Comparison of ENCODE assay signal across 4 cellular contexts in genomic region chr10:103210262-103210661, GRCh38.
TF ChIP-seq lines count a peak whose summit lies in the region.

No MANE protein-coding gene starts in this region.

TF ChIP-seq in HCT116, 20 proteins besides CTCF, POLR2A, EP300 and RAD21:
- TF ChIP-seq CBX3 (IDR thresholded peaks at IDR 0.05; ENCODE audit: low read depth), result peak; percentile 96

TF ChIP-seq in HEK293, 187 proteins besides CTCF, POLR2A, EP300 and RAD21:
- TF ChIP-seq ZNF600 (tag by site-specific recombination; IDR thresholded peaks at IDR 0.05), result peak; percentile 99

TF ChIP-seq in Ishikawa, 13 proteins besides CTCF, POLR2A, EP300 and RAD21:
- TF ChIP-seq USF1 (IDR thresholded peaks at IDR 0.05), result peak; percentile 29; the same call in 1 of the 2 replicates

TF ChIP-seq in K562, 482 proteins besides CTCF, POLR2A, EP300 and RAD21:
- TF ChIP-seq TRIM24 (IDR thresholded peaks at IDR 0.05) (0 out of 4 replicates have a peak, but pooled peaks of 1 of the 2 experiments have one; percentile 53), CBX3 (IDR thresholded peaks at IDR 0.05; ENCODE audit: borderline replicate concordance in 1 of 2, low read length in 2 of 2) (peak in 1 of 2 experiments; percentile 50; a peak in 1 of 3 replicates), CBX5 (IDR thresholded peaks at IDR 0.05; ENCODE audit: borderline replicate concordance, low read depth) (peak; percentile 76), TRIM28 (IDR thresholded peaks at IDR 0.05) (peak; percentile 96), ZNF280A (IDR thresholded peaks at IDR 0.05; ENCODE audit: low read depth, partially characterized antibody) (peak; percentile 70)
